ENCODE assay signal across 8 cellular contexts in the genomic region with DNA sequence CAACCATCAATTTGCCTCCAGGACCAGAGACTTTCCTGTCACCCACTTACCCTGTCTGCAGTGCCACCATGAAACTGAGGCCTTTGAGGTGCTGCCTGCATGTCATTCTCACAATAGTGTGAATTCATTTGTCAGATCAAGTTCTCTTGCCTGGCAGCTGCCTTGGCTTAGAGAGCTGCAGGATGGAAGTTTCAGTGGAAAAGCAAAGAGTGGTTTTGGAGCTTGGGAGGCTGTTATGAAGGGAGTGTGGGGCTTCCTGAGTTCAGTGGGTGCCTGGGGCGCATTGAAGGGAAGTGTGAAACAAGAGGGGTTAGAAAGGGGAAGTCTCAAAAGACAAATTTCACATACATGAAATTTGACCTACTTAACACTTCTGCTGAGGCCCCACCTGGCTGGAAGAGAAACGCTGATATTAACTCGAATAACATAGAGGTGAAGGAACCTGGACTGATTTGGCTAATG. TPM values are rescaled to one million over a fixed set of nuclear protein-coding genes. Genes with fewer than 3 reads are reported as not detected.
A peak's percentile ranks its signal among the peaks of the same experiment; 100 is the strongest.
DNase-seq lines count a peak whose midpoint lies in the region; ATAC-seq and TF ChIP-seq lines count a peak whose summit lies in the region.

No MANE protein-coding gene starts in this region.

- H2AK9ac ChIP-seq in IMR-90 (replicated peaks; ENCODE audit: low read depth, low read length, poor library complexity), result no peak overlapping the region

- CTCF ChIA-PET in CD8-positive, alpha-beta T cell (lab: Charles Lee), result interaction anchor here (0.8 to 25.2 kb wide), 5 partner anchors 8 to 488 kb away, joined by 3 to 347 read pairs (median 4); no protein-coding TSS in a partner anchor
- CTCF ChIA-PET in IMR-90 (lab: Yijun Ruan, JAX), result interaction anchor here (3.1 kb wide), 1 partner anchor 15 kb away, joined by 9 read pairs; no protein-coding TSS in a partner anchor

- H3K27me3 Mint-ChIP-seq in CD8-positive, alpha-beta T cell (ENCODE audit: low read depth), result no peaks in the 10 kb centered on the region

- H2BK5ac ChIP-seq in IMR-90 (ENCODE audit: low read depth, low read length, poor library complexity, severe bottlenecking), result no peak overlapping the region

- peaks cover 68% of the 10 kb centered on the region for H3K4me1 ChIP-seq in CD8-positive, alpha-beta T cell (ENCODE audit: insufficient read depth, low read length)
- H3K4me1 ChIP-seq in IMR-90 (ENCODE audit: control insufficient read depth, insufficient read depth, low read length) (peaks cover 11% of the 10 kb centered on the region), ascending aorta (peaks cover 10 to 22% of the 10 kb centered on the region in 2 donors)

- peaks cover 5 to 6% of the 10 kb centered on the region in 2 experiments; a peak in 3 of 4 replicates for H3K79me1 ChIP-seq in IMR-90 (ENCODE audit: low read depth in 1 of 2, low read length in 2 of 2)

- no peak for TF ChIP-seq CTCF in CD8-positive, alpha-beta T cell (IDR thresholded peaks at IDR 0.05)
- TF ChIP-seq CTCF in IMR-90 (conservative IDR thresholded peaks at IDR 0.05; ENCODE audit: low read depth, low read length), result no peak
- TF ChIP-seq CTCF in ascending aorta (IDR thresholded peaks at IDR 0.05), result no peak

- DNase-seq in CD8-positive, alpha-beta T cell, result peak in 1 of 7 experiments; percentile 46
- no peak for DNase-seq in IMR-90
- no peak for DNase-seq in ascending aorta (ENCODE audit: low spot score in 2 of 2)
- DNase-seq in NCI-H82 treated with DMSO at 0.1 percent for 48 hours (lab: John Stamatoyannopoulos, UW; ENCODE audit: unreplicated experiment), result no peak
- no peak for DNase-seq in D341Med (ENCODE audit: low spot score)
- no peak for DNase-seq in HUDEP-2 (lab: John Stamatoyannopoulos, UW; ENCODE audit: unreplicated experiment in 76 of 76)
- DNase-seq in kidney glomerular epithelial cell (lab: John Stamatoyannopoulos, UW), result no peak

- no peak overlapping the region for H4K8ac ChIP-seq in IMR-90 (ENCODE audit: low read depth in 2 of 2, low read length in 2 of 2)

- H4K5ac ChIP-seq in IMR-90 (ENCODE audit: low read depth, low read length), result no peak overlapping the region

- no peak for TF ChIP-seq POLR2A in IMR-90 (IDR thresholded peaks at IDR 0.05; ENCODE audit: low read depth, low read length)

- H2BK20ac ChIP-seq in IMR-90 (ENCODE audit: low read depth, low read length), result no peak overlapping the region

- H3K36me3 Mint-ChIP-seq in CD8-positive, alpha-beta T cell, result peaks cover 3% of the 10 kb centered on the region

- peak overlapping the region; percentile 14; the same call in 1 of the 2 replicates for H2AK5ac ChIP-seq in IMR-90 (ENCODE audit: low read depth, low read length)

- no TSS peak for BruUV-seq in IMR-90 (replicated peaks; lab: Mats Ljungman, UMichigan)

- H3K27ac ChIP-seq in CD8-positive, alpha-beta T cell (ENCODE audit: low read depth, low read length), result peak overlapping the region; percentile 78
- no peak overlapping the region for H3K27ac ChIP-seq in IMR-90 (ENCODE audit: insufficient read depth, low read length)
- H3K27ac ChIP-seq in ascending aorta, result peak overlapping the region; percentile 73 to 81

- no peaks in the 10 kb centered on the region for H3K9me3 Mint-ChIP-seq in CD8-positive, alpha-beta T cell

- H3K56ac ChIP-seq in IMR-90 (ENCODE audit: extremely low read depth, insufficient read depth, low read length), result no peak overlapping the region

- no peaks in the 10 kb centered on the region for H4K20me1 ChIP-seq in IMR-90 (ENCODE audit: insufficient read depth, low read length)

- peak overlapping the region; percentile 100 for H3K27ac Mint-ChIP-seq in CD8-positive, alpha-beta T cell

- H4K91ac ChIP-seq in IMR-90 (ENCODE audit: insufficient read depth, low read depth, low read length), result no peak overlapping the region

- H3K36me3 ChIP-seq in CD8-positive, alpha-beta T cell (ENCODE audit: insufficient read depth, low read length), result no peaks in the 10 kb centered on the region
- no peaks in the 10 kb centered on the region for H3K36me3 ChIP-seq in IMR-90 (ENCODE audit: control insufficient read depth, insufficient read depth, low read length)
- H3K36me3 ChIP-seq in ascending aorta, result no peaks in the 10 kb centered on the region

- dilution Hi-C loops in IMR-90 (cut with HindIII; ENCODE audit: low sequenced_read_pairs, unreplicated experiment), result no loop called here

- intact Hi-C loops in CD8-positive, alpha-beta T cell (cut with DNase I, micrococcal nuclease), result loop anchor here in 1 of 2 experiments (5.0 kb wide), 1 partner anchor 56 kb away; no protein-coding TSS in a partner anchor
- intact Hi-C loops in IMR-90 (cut with micrococcal nuclease) (no loop called here), ascending aorta (cut with DNase I) (no loop called here)

- no CpG with 5 or more reads among the region's 3 CpGs for WGBS in IMR-90 (ENCODE audit: extremely low coverage in 2 of 2, insufficient read length in 1 of 2), 2 experiments

- H3K4ac ChIP-seq in IMR-90 (ENCODE audit: low read depth, low read length), result 0 out of 2 replicates have a peak overlapping the region, but pooled peaks have one; percentile 13

- no peak overlapping the region for H3K9ac ChIP-seq in IMR-90 (ENCODE audit: low read depth, low read length)

- H3K23ac ChIP-seq in IMR-90 (ENCODE audit: low read depth, low read length), result no peak overlapping the region

- no peak overlapping the region for H3K4me3 ChIP-seq in CD8-positive, alpha-beta T cell (ENCODE audit: low read depth, low read length)
- H3K4me3 ChIP-seq in IMR-90 (ENCODE audit: insufficient read depth, low read depth, low read length) (no peak overlapping the region), ascending aorta (no peak overlapping the region)

- TF ChIP-seq RAD21 in IMR-90 (IDR thresholded peaks at IDR 0.05; ENCODE audit: low read length), result no peak

- H3K27me3 ChIP-seq in CD8-positive, alpha-beta T cell (ENCODE audit: insufficient read depth, low read length), result no peaks in the 10 kb centered on the region
- H3K27me3 ChIP-seq in IMR-90 (ENCODE audit: control insufficient read depth, insufficient read depth, low read length) (no peaks in the 10 kb centered on the region; the same call in 1 of the 2 replicates), ascending aorta (no peaks in the 10 kb centered on the region)

- no peak overlapping the region for H3K4me2 ChIP-seq in IMR-90 (ENCODE audit: low read depth, low read length)

- no peak overlapping the region for H3K14ac ChIP-seq in IMR-90 (replicated peaks; ENCODE audit: low read depth, low read length)

- H2BK15ac ChIP-seq in IMR-90 (ENCODE audit: low read depth, low read length), result no peak overlapping the region

- peaks cover 10% of the 10 kb centered on the region for H3K9me1 ChIP-seq in IMR-90 (ENCODE audit: insufficient read depth, low read length)

- peak overlapping the region; percentile 99 for H3K4me3 Mint-ChIP-seq in CD8-positive, alpha-beta T cell

- peak; percentile 22 for ATAC-seq in CD8-positive, alpha-beta T cell
- peak; percentile 64 for ATAC-seq in GM19351 (IDR thresholded peaks at IDR 0.05; ENCODE audit: unreplicated experiment)
- no peak for ATAC-seq in IMR-90 (ENCODE audit: low read depth)

- no peaks in the 10 kb centered on the region for H3K9me3 ChIP-seq in CD8-positive, alpha-beta T cell (ENCODE audit: low read length)
- H3K9me3 ChIP-seq in IMR-90 (ENCODE audit: control insufficient read depth, insufficient read depth, low read length), result no peaks in the 10 kb centered on the region
- H3K9me3 ChIP-seq in ascending aorta, result no peaks in the 10 kb centered on the region

- in situ Hi-C loops in IMR-90 (cut with MboI; ENCODE audit: low sequenced_read_pairs), result loop anchor here (25.0 kb wide), 1 partner anchor 639 kb away; no protein-coding TSS in a partner anchor

- H3K18ac ChIP-seq in IMR-90 (ENCODE audit: low read depth, low read length), result no peak overlapping the region

- H3K4me1 Mint-ChIP-seq in CD8-positive, alpha-beta T cell (ENCODE audit: low read depth), result peaks cover 73% of the 10 kb centered on the region

- no peak overlapping the region for H2BK120ac ChIP-seq in IMR-90 (ENCODE audit: low read depth, low read length)

- POLR2A ChIA-PET in CD8-positive, alpha-beta T cell (lab: Charles Lee), result interaction anchor here (4.1 to 5.9 kb wide), 2 partner anchors 9 to 14 kb away, joined by 26 to 54 read pairs; partner anchors contain the start of gene LBH
- POLR2A ChIA-PET in IMR-90 (lab: Charles Lee; ENCODE audit: unreplicated experiment), result no interaction called here

- no peak overlapping the region for H2AFZ ChIP-seq in IMR-90 (replicated peaks; ENCODE audit: low read length, poor library complexity)

TF ChIP-seq in IMR-90, 13 proteins besides CTCF, POLR2A, EP300 and RAD21 (continues in another document):
- no peak for TF ChIP-seq USF2 (IDR thresholded peaks at IDR 0.05; ENCODE audit: low read depth, low read length)
- TF ChIP-seq MXI1 (IDR thresholded peaks at IDR 0.05; ENCODE audit: borderline replicate concordance, low read depth, low read length), result no peak
- no peak for TF ChIP-seq MAFK (IDR thresholded peaks at IDR 0.05; ENCODE audit: low read depth, low read length)
- TF ChIP-seq CEBPB (IDR thresholded peaks at IDR 0.05; ENCODE audit: low read depth, low read length), result no peak
- no peak for TF ChIP-seq CHD1 (IDR thresholded peaks at IDR 0.05; ENCODE audit: low read depth, low read length)
- TF ChIP-seq, protein P1, sequence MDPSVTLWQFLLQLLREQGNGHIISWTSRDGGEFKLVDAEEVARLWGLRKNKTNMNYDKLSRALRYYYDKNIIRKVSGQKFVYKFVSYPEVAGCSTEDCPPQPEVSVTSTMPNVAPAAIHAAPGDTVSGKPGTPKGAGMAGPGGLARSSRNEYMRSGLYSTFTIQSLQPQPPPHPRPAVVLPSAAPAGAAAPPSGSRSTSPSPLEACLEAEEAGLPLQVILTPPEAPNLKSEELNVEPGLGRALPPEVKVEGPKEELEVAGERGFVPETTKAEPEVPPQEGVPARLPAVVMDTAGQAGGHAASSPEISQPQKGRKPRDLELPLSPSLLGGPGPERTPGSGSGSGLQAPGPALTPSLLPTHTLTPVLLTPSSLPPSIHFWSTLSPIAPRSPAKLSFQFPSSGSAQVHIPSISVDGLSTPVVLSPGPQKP (IDR thresholded peaks at IDR 0.05; ENCODE audit: borderline replicate concordance, low read depth, low read length), result no peak
- TF ChIP-seq BHLHE40 (IDR thresholded peaks at IDR 0.05; ENCODE audit: low read depth, low read length), result no peak
- no peak for TF ChIP-seq MAZ (IDR thresholded peaks at IDR 0.05; ENCODE audit: borderline replicate concordance, low read depth, low read length)

RNA-seq across cellular contexts. Expression of gene LBH, which starts 7.9 kb away (rescaled TPM):
- 100 to 1,000 TPM; 127 to 133 TPM for total RNA-seq in CD8-positive, alpha-beta T cell
- total RNA-seq in IMR-90 (2012; rRNA removed), result 155 and 158 TPM in 2 replicates
- polyA plus RNA-seq in IMR-90 (2012; rRNA removed), result 163 and 202 TPM in 2 replicates
- polyA plus RNA-seq in IMR-90 (2012; cell fraction: cytosol; rRNA removed), result 108 and 247 TPM in 2 replicates
- 92.9 and 150 TPM in 2 replicates for polyA plus RNA-seq in IMR-90 (2012; cell fraction: nucleus; rRNA removed; ENCODE audit: low replicate concordance)
- 116 TPM for total RNA-seq in ascending aorta
